Comparison of ENCODE assay signal across 1 cellular context in genomic region chr13:103663996-103664395, GRCh38.
A peak's percentile ranks its signal among the peaks of the same experiment; 100 is the strongest.
TF ChIP-seq lines count a peak whose summit lies in the region.

No MANE protein-coding gene starts in this region.

TF ChIP-seq in liver, 16 proteins besides CTCF, POLR2A, EP300 and RAD21 (continued from another document):
- TF ChIP-seq REST (IDR thresholded peaks at IDR 0.05) (peak; percentile 17), TAF1 (conservative IDR thresholded peaks at IDR 0.05) (no peak), EGR1 (IDR thresholded peaks at IDR 0.05; ENCODE audit: low read depth in 2 of 2) (peak in 1 of 2 donors; percentile 61), FOXA2 (IDR thresholded peaks at IDR 0.05) (peak; percentile 43), ZBTB33 (IDR thresholded peaks at IDR 0.05) (peak; percentile 57), HNF4A (conservative IDR thresholded peaks at IDR 0.05) (peak; percentile 29 to 60), ATF3 (IDR thresholded peaks at IDR 0.05) (no peak), FOXA1 (IDR thresholded peaks at IDR 0.05) (no peak), RXRA (IDR thresholded peaks at IDR 0.05) (peak; percentile 72 to 80)
TF ChIP-seq in liver: peak in this region for 10.
